ENCODE assay signal across 17 cellular contexts in genomic region chr1:40264354-40264781, GRCh38. TPM values are rescaled to one million over a fixed set of nuclear protein-coding genes. Genes with fewer than 3 reads are reported as not detected.
DNase-seq lines count a peak whose midpoint lies in the region; ATAC-seq and TF ChIP-seq lines count a peak whose summit lies in the region.
"Had no signal": no experiment of that assay in that cellular context is flagged by ENCODE, and none has a peak within 500 bp of the region (broad histone marks: within the 10 kb centered on the region; RNA-seq: fewer than 3 reads in every experiment).

No MANE protein-coding gene starts in this region.

- H3K4me1 ChIP-seq in gastroesophageal sphincter (peaks cover 4 to 97% (median 10%) of the 10 kb centered on the region in 3 donors), body of pancreas (peaks cover 26% of the 10 kb centered on the region)

- H3K27ac Mint-ChIP-seq in activated T-cell treated with anti-CD3 and anti-CD28 coated beads, Interleukin-2, amount 50 U/mL, for 72 hours, result peak overlapping the region; percentile 96
- H3K27ac Mint-ChIP-seq: activated B cell treated with CpG ODN at 0.5 μM for 24 hours had no signal

- ATAC-seq in activated T-cell treated with anti-CD3 and anti-CD28 coated beads, Interleukin-2, amount 50 U/mL, for 72 hours (replicated peaks in 1 of 2), result peak; percentile 94
- ATAC-seq in gastroesophageal sphincter, result peak; percentile 20
- ATAC-seq in SK-N-SH treated with all-trans-retinoic acid at 6 μM for 48 hours, result no peak
- ATAC-seq in body of pancreas, result no peak

- WGBS in gastroesophageal sphincter (ENCODE audit: low coverage in 1 of 2), 2 donors, result 38 to 54% methylated on average over 3 of the region's 3 CpGs
- 95 to 97% methylated on average over 3 of the region's 3 CpGs for WGBS in body of pancreas, 2 donors

- TF ChIP-seq EP300 in gastroesophageal sphincter (IDR thresholded peaks at IDR 0.05), result no peak

- H3K4me3 Mint-ChIP-seq in activated T-cell treated with anti-CD3 and anti-CD28 coated beads, Interleukin-2, amount 50 U/mL, for 72 hours, result peak overlapping the region; percentile 46 to 72
- H3K4me3 Mint-ChIP-seq: activated B cell treated with CpG ODN at 0.5 μM for 24 hours had no signal

- H3K27me3 ChIP-seq in gastroesophageal sphincter, result no peaks in the 10 kb centered on the region
- no peaks in the 10 kb centered on the region for H3K27me3 ChIP-seq in body of pancreas
- H3K27me3 ChIP-seq: BLaER1 had no signal

- peaks cover 71% of the 10 kb centered on the region for H3K4me1 Mint-ChIP-seq in activated T-cell treated with anti-CD3 and anti-CD28 coated beads, Interleukin-2, amount 50 U/mL, for 72 hours (ENCODE audit: low read depth)

- H3K4me3 ChIP-seq in gastroesophageal sphincter, result no peak overlapping the region
- no peak overlapping the region for H3K4me3 ChIP-seq in body of pancreas
- H3K4me3 ChIP-seq: BLaER1 had no signal

- peak; percentile 8 for DNase-seq in stimulated activated naive CD4-positive, alpha-beta T cell treated with Interleukin-2 at 50 U/mL for 16 hours (lab: John Stamatoyannopoulos, UW)
- DNase-seq in stimulated activated naive CD4-positive, alpha-beta T cell (lab: John Stamatoyannopoulos, UW), result no peak
- peak; percentile 45 to 58 for DNase-seq in activated T-cell treated with anti-CD3 and anti-CD28 coated beads, Interleukin-2, amount 50 U/mL, for 72 hours
- DNase-seq in posterior vena cava (ENCODE audit: low spot score) (no peak), body of pancreas (no peak)
- DNase-seq: activated B cell treated with CpG ODN at 0.5 μM for 24 hours; activated gamma-delta T cell treated with Interleukin-2 at 50 U/mL for 16 hours; central memory CD4-positive, alpha-beta T cell; effector memory CD4-positive, alpha-beta T cell; Karpas-422; NCI-H1436; NCI-H446; posterior cingulate gyrus had no signal

- intact Hi-C loops in posterior vena cava (cut with DNase I), result no loop called here
- intact Hi-C loops in body of pancreas (cut with DNase I), result no loop called here

- H3K9me3 ChIP-seq in gastroesophageal sphincter (no peaks in the 10 kb centered on the region), body of pancreas (no peaks in the 10 kb centered on the region)
- H3K9me3 ChIP-seq: BLaER1 had no signal

- TF ChIP-seq POLR2A in gastroesophageal sphincter (IDR thresholded peaks at IDR 0.05), result no peak
- no peak for TF ChIP-seq POLR2A in body of pancreas (IDR thresholded peaks at IDR 0.05)

- H3K36me3 Mint-ChIP-seq in activated T-cell treated with anti-CD3 and anti-CD28 coated beads, Interleukin-2, amount 50 U/mL, for 72 hours (ENCODE audit: insufficient read depth in 2 of 2), result peaks cover 9 to 37% of the 10 kb centered on the region in 2 donors

- TF ChIP-seq CTCF in gastroesophageal sphincter (IDR thresholded peaks at IDR 0.05) (no peak), body of pancreas (IDR thresholded peaks at IDR 0.05) (no peak)

- H3K36me3 ChIP-seq in gastroesophageal sphincter, result peaks cover 0 to 61% of the 10 kb centered on the region in 2 donors
- peaks cover 0 to 4% of the 10 kb centered on the region in 2 donors for H3K36me3 ChIP-seq in body of pancreas (replicated peaks in 1 of 2; ENCODE audit: insufficient read depth in 1 of 2, low read depth in 2 of 2)

- H3K27ac ChIP-seq in gastroesophageal sphincter (peak overlapping the region; percentile 26 to 81 (median 70)), body of pancreas (no peak overlapping the region)
- H3K27ac ChIP-seq: BLaER1 had no signal

- no peaks in the 10 kb centered on the region for H3K27me3 Mint-ChIP-seq in activated T-cell treated with anti-CD3 and anti-CD28 coated beads, Interleukin-2, amount 50 U/mL, for 72 hours (ENCODE audit: low read depth)
- H3K27me3 Mint-ChIP-seq: activated B cell treated with CpG ODN at 0.5 μM for 24 hours had no signal

- no peaks in the 10 kb centered on the region for H3K9me3 Mint-ChIP-seq in activated T-cell treated with anti-CD3 and anti-CD28 coated beads, Interleukin-2, amount 50 U/mL, for 72 hours
- H3K9me3 Mint-ChIP-seq: activated B cell treated with CpG ODN at 0.5 μM for 24 hours had no signal

TF ChIP-seq in SK-N-SH treated with all-trans-retinoic acid at 6 μM for 48 hours, 23 proteins besides CTCF, POLR2A, EP300 and RAD21 (continues in another document):
- TF ChIP-seq ARNTL (CRISPR knock-in tag; IDR thresholded peaks at IDR 0.05; ENCODE audit: borderline replicate concordance, low read depth) (no peak), GLIS3 (CRISPR knock-in tag; IDR thresholded peaks at IDR 0.05) (no peak), ESRRG (CRISPR knock-in tag; IDR thresholded peaks at IDR 0.05) (no peak), TOX (CRISPR knock-in tag; IDR thresholded peaks at IDR 0.05; ENCODE audit: borderline replicate concordance) (no peak), ZC3H10 (CRISPR knock-in tag; IDR thresholded peaks at IDR 0.05) (no peak), ZFP3 (CRISPR knock-in tag; IDR thresholded peaks at IDR 0.05) (no peak), ZFP30 (CRISPR knock-in tag; IDR thresholded peaks at IDR 0.05) (no peak), PPARA (CRISPR knock-in tag; IDR thresholded peaks at IDR 0.05; ENCODE audit: borderline replicate concordance) (no peak), CSDC2 (CRISPR knock-in tag; IDR thresholded peaks at IDR 0.05) (no peak), BACH2 (CRISPR knock-in tag; IDR thresholded peaks at IDR 0.05; ENCODE audit: borderline replicate concordance) (no peak), ISL1 (CRISPR knock-in tag; IDR thresholded peaks at IDR 0.05) (no peak), TCF4 (CRISPR knock-in tag; IDR thresholded peaks at IDR 0.05; ENCODE audit: borderline replicate concordance) (no peak), ZNF70 (CRISPR knock-in tag; IDR thresholded peaks at IDR 0.05) (no peak), ZNF8 (CRISPR knock-in tag; IDR thresholded peaks at IDR 0.05) (no peak)
- TF ChIP-seq, protein P1, sequence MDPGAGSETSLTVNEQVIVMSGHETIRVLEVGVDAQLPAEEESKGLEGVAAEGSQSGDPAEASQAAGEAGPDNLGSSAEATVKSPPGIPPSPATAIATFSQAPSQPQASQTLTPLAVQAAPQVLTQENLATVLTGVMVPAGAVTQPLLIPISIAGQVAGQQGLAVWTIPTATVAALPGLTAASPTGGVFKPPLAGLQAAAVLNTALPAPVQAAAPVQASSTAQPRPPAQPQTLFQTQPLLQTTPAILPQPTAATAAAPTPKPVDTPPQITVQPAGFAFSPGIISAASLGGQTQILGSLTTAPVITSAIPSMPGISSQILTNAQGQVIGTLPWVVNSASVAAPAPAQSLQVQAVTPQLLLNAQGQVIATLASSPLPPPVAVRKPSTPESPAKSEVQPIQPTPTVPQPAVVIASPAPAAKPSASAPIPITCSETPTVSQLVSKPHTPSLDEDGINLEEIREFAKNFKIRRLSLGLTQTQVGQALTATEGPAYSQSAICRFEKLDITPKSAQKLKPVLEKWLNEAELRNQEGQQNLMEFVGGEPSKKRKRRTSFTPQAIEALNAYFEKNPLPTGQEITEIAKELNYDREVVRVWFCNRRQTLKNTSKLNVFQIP (CRISPR knock-in tag; IDR thresholded peaks at IDR 0.05; ENCODE audit: borderline replicate concordance, low read depth), result no peak
- TF ChIP-seq, protein P2, sequence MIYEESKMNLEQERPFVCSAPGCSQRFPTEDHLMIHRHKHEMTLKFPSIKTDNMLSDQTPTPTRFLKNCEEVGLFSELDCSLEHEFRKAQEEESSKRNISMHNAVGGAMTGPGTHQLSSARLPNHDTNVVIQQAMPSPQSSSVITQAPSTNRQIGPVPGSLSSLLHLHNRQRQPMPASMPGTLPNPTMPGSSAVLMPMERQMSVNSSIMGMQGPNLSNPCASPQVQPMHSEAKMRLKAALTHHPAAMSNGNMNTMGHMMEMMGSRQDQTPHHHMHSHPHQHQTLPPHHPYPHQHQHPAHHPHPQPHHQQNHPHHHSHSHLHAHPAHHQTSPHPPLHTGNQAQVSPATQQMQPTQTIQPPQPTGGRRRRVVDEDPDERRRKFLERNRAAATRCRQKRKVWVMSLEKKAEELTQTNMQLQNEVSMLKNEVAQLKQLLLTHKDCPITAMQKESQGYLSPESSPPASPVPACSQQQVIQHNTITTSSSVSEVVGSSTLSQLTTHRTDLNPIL (CRISPR knock-in tag; IDR thresholded peaks at IDR 0.05; ENCODE audit: low read depth), result no peak
- TF ChIP-seq, protein P3, sequence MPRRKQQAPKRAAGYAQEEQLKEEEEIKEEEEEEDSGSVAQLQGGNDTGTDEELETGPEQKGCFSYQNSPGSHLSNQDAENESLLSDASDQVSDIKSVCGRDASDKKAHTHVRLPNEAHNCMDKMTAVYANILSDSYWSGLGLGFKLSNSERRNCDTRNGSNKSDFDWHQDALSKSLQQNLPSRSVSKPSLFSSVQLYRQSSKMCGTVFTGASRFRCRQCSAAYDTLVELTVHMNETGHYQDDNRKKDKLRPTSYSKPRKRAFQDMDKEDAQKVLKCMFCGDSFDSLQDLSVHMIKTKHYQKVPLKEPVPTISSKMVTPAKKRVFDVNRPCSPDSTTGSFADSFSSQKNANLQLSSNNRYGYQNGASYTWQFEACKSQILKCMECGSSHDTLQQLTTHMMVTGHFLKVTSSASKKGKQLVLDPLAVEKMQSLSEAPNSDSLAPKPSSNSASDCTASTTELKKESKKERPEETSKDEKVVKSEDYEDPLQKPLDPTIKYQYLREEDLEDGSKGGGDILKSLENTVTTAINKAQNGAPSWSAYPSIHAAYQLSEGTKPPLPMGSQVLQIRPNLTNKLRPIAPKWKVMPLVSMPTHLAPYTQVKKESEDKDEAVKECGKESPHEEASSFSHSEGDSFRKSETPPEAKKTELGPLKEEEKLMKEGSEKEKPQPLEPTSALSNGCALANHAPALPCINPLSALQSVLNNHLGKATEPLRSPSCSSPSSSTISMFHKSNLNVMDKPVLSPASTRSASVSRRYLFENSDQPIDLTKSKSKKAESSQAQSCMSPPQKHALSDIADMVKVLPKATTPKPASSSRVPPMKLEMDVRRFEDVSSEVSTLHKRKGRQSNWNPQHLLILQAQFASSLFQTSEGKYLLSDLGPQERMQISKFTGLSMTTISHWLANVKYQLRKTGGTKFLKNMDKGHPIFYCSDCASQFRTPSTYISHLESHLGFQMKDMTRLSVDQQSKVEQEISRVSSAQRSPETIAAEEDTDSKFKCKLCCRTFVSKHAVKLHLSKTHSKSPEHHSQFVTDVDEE (CRISPR knock-in tag; IDR thresholded peaks at IDR 0.05), result no peak

RNA-seq across cellular contexts. Expression of gene ZMPSTE24, which starts 6.3 kb away (rescaled TPM):
- total RNA-seq in activated T-cell treated with anti-CD3 and anti-CD28 coated beads, Interleukin-2, amount 50 U/mL, for 72 hours, result 10 to 100 TPM; 32.7 to 36.8 TPM
- total RNA-seq in gastroesophageal sphincter (10 to 100 TPM; 49.0 to 76.1 (median 58.3) TPM), posterior vena cava (10 to 100 TPM; 42.3 to 51.4 TPM), body of pancreas (10 to 100 TPM; 20.8 to 25.7 TPM)

RNA-seq across cellular contexts. Expression of gene TMCO2, which starts 16.6 kb away (rescaled TPM):
- 1 to 10 TPM in 1 of 2 donors, under 1 TPM in 1; 0.82 to 1.2 TPM for total RNA-seq in activated T-cell treated with anti-CD3 and anti-CD28 coated beads, Interleukin-2, amount 50 U/mL, for 72 hours
- total RNA-seq in gastroesophageal sphincter (not detected), posterior vena cava (not detected), body of pancreas (not detected)
- total RNA-seq: activated B cell treated with CpG ODN at 0.5 μM for 24 hours, liver had no signal

RNA-seq across cellular contexts. Expression of gene COL9A2, which starts 52.7 kb away (rescaled TPM):
- 10 to 100 TPM; 27.4 to 36.3 TPM for total RNA-seq in activated T-cell treated with anti-CD3 and anti-CD28 coated beads, Interleukin-2, amount 50 U/mL, for 72 hours
- total RNA-seq in gastroesophageal sphincter, result 10 to 100 TPM in 1 of 4 donors, 1 to 10 TPM in 3; 1.6 to 12.0 (median 4.9) TPM
- 1 to 10 TPM in 1 of 2 donors, under 1 TPM in 1; 0.67 to 3.1 TPM for total RNA-seq in posterior vena cava
- total RNA-seq in body of pancreas, result 10 to 100 TPM in 1 of 2 donors, 1 to 10 TPM in 1; 2.3 to 59.1 TPM

Comparison
In these comparisons a context has a peak if more than half of its experiments do, and no peak if none do; other contexts are left out.
1. DNase-seq: peak in stimulated activated naive CD4-positive, alpha-beta T cell treated with Interleukin-2 at 50 U/mL for 16 hours (single experiment) and activated T-cell treated with anti-CD3 and anti-CD28 coated beads, Interleukin-2, amount 50 U/mL, for 72 hours (2 of 2); none in stimulated activated naive CD4-positive, alpha-beta T cell (0 of 6), posterior vena cava (single experiment) and body of pancreas (0 of 4).
2. ATAC-seq: peak in activated T-cell treated with anti-CD3 and anti-CD28 coated beads, Interleukin-2, amount 50 U/mL, for 72 hours (2 of 2) and gastroesophageal sphincter (single experiment); none in SK-N-SH treated with all-trans-retinoic acid at 6 μM for 48 hours (single experiment) and body of pancreas (single experiment).
3. H3K27ac ChIP-seq: peak in gastroesophageal sphincter (4 of 4); none in body of pancreas (0 of 4).